Comparison of ENCODE assay signal across 20 cellular contexts in the genomic region with DNA sequence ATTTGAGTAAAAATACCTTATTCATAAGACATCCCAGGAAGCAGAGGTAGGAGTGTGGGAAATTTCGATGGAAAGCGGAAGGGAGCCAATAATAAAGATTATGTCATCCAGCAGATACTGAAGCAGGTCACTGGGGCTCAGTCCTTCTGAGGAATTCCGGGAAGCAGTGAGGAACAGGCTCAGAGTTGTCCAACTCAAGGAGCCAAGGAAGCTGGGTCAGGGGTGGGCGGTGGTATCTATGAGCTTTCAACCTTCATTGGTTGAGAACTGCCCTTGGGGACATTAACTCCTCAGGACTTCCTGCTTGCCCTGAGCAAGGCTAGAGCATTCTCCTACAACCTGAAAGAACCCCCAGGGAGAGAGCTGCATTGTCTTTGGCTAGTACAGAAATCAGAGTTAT.
DNase-seq lines count a peak whose midpoint lies in the region; ATAC-seq and TF ChIP-seq lines count a peak whose summit lies in the region.
"Had no signal": no experiment of that assay in that cellular context is flagged by ENCODE, and none has a peak within 500 bp of the region (broad histone marks: within the 10 kb centered on the region; RNA-seq: fewer than 3 reads in every experiment).

No MANE protein-coding gene starts in this region.

- no peaks in the 10 kb centered on the region for H3K4me1 ChIP-seq in gastroesophageal sphincter
- H3K4me1 ChIP-seq in left ventricle myocardium inferior, result peaks cover 30% of the 10 kb centered on the region
- no peaks in the 10 kb centered on the region for H3K4me1 ChIP-seq in parathyroid adenoma
- peaks cover 0 to 4% of the 10 kb centered on the region in 2 donors for H3K4me1 ChIP-seq in thyroid gland
- peaks cover 0 to 4% (median 0%) of the 10 kb centered on the region in 3 donors for H3K4me1 ChIP-seq in esophagus squamous epithelium
- H3K4me1 ChIP-seq: A549 had no signal

- H2AFZ ChIP-seq in parathyroid adenoma, result no peak overlapping the region

- H3K9ac ChIP-seq in parathyroid adenoma, result no peak overlapping the region
- H3K9ac ChIP-seq: KMS-11 had no signal

- in situ Hi-C loops in GM13977 (cut with MboI; ENCODE audit: low pct_unique_long_range_greater_than_20kb, low sequenced_read_pairs, unreplicated experiment), result no loop called here

- no peaks in the 10 kb centered on the region for H3K79me2 ChIP-seq in parathyroid adenoma

- H3K27me3 ChIP-seq in gastroesophageal sphincter (no peaks in the 10 kb centered on the region), left ventricle myocardium inferior (ENCODE audit: low read depth) (no peaks in the 10 kb centered on the region), parathyroid adenoma (ENCODE audit: control insufficient read depth, insufficient read depth, low read length) (no peaks in the 10 kb centered on the region), thyroid gland (no peaks in the 10 kb centered on the region), esophagus squamous epithelium (no peaks in the 10 kb centered on the region)

- no peak for TF ChIP-seq EP300 in gastroesophageal sphincter (IDR thresholded peaks at IDR 0.05)

- no peak overlapping the region for H3K4me2 ChIP-seq in parathyroid adenoma (ENCODE audit: low read length)
- H3K4me2 ChIP-seq: A549, KMS-11 had no signal

- no peak overlapping the region for H3K4me3 ChIP-seq in gastroesophageal sphincter
- H3K4me3 ChIP-seq in left ventricle myocardium inferior, result no peak overlapping the region
- no peak overlapping the region for H3K4me3 ChIP-seq in parathyroid adenoma (ENCODE audit: low read depth, low read length)
- H3K4me3 ChIP-seq in thyroid gland (replicated peaks in 1 of 3), result no peak overlapping the region
- H3K4me3 ChIP-seq in esophagus squamous epithelium, result no peak overlapping the region
- H3K4me3 ChIP-seq: A549 had no signal

- peak; percentile 68 for DNase-seq in left ventricle myocardium inferior
- no peak for DNase-seq in thyroid gland
- no peak for DNase-seq in GM13977 (ENCODE audit: low spot score)
- no peak for DNase-seq in UCSD-AML1 (lab: John Stamatoyannopoulos, UW; ENCODE audit: unreplicated experiment)
- DNase-seq in esophagus squamous epithelium (lab: John Stamatoyannopoulos, UW), result no peak
- DNase-seq: C1 segment of cervical spinal cord; CD4-positive, alpha-beta memory T cell; COR-L47; DMS53; MM.1S; NCI-H2029; NCI-H446 treated with DMSO at 0.1 percent for 48 hours; NCI-H526; RPMI8226; SHP77 treated with DMSO at 0.1 percent for 48 hours had no signal

- TF ChIP-seq CTCF in gastroesophageal sphincter (IDR thresholded peaks at IDR 0.05), result no peak
- no peak for TF ChIP-seq CTCF in left ventricle myocardium inferior (IDR thresholded peaks at IDR 0.05; ENCODE audit: borderline replicate concordance)
- no peak for TF ChIP-seq CTCF in parathyroid adenoma (IDR thresholded peaks at IDR 0.05)
- TF ChIP-seq CTCF in thyroid gland (IDR thresholded peaks at IDR 0.05), result no peak
- no peak for TF ChIP-seq CTCF in GM13977 (IDR thresholded peaks at IDR 0.05; ENCODE audit: extremely low read depth, insufficient read depth, missing control alignments)
- no peak for TF ChIP-seq CTCF in esophagus squamous epithelium (IDR thresholded peaks at IDR 0.05)

- no peaks in the 10 kb centered on the region for H3K36me3 ChIP-seq in gastroesophageal sphincter
- no peaks in the 10 kb centered on the region for H3K36me3 ChIP-seq in left ventricle myocardium inferior
- H3K36me3 ChIP-seq in parathyroid adenoma (ENCODE audit: control insufficient read depth, insufficient read depth, low read length), result no peaks in the 10 kb centered on the region
- H3K36me3 ChIP-seq in thyroid gland, result no peaks in the 10 kb centered on the region
- no peaks in the 10 kb centered on the region for H3K36me3 ChIP-seq in esophagus squamous epithelium

- 73 to 100% methylated on average over 3 to 4 of the region's 4 CpGs for WGBS in gastroesophageal sphincter (ENCODE audit: low coverage in 1 of 2), 2 donors
- 62 to 86% methylated on average over 4 of the region's 4 CpGs for WGBS in thyroid gland, 2 donors
- 64 to 73% methylated on average over 4 of the region's 4 CpGs for WGBS in esophagus squamous epithelium, 2 donors

- peak overlapping the region in 1 of 4 donors; percentile 39 for H3K27ac ChIP-seq in gastroesophageal sphincter
- H3K27ac ChIP-seq in left ventricle myocardium inferior (replicated peaks), result peak overlapping the region; percentile 89
- H3K27ac ChIP-seq in parathyroid adenoma, result peak overlapping the region; percentile 47
- H3K27ac ChIP-seq in thyroid gland, result peak overlapping the region in 2 of 3 donors; percentile 23 to 50
- H3K27ac ChIP-seq in esophagus squamous epithelium, result no peak overlapping the region
- H3K27ac ChIP-seq: A549, HL-60, KMS-11 had no signal

- TF ChIP-seq POLR2A in gastroesophageal sphincter (IDR thresholded peaks at IDR 0.05) (no peak), thyroid gland (IDR thresholded peaks at IDR 0.05) (no peak), esophagus squamous epithelium (IDR thresholded peaks at IDR 0.05) (no peak)

- intact Hi-C loops in left ventricle myocardium inferior (cut with micrococcal nuclease) (no loop called here), thyroid gland (cut with DNase I) (no loop called here), esophagus squamous epithelium (cut with DNase I) (no loop called here)

- peak; percentile 49 for ATAC-seq in gastroesophageal sphincter
- ATAC-seq: A549 had no signal

- no peaks in the 10 kb centered on the region for H3K9me3 ChIP-seq in gastroesophageal sphincter
- H3K9me3 ChIP-seq in left ventricle myocardium inferior (replicated peaks), result no peaks in the 10 kb centered on the region
- H3K9me3 ChIP-seq in parathyroid adenoma (ENCODE audit: control insufficient read depth, low read length), result no peaks in the 10 kb centered on the region
- H3K9me3 ChIP-seq in thyroid gland, result no peaks in the 10 kb centered on the region
- H3K9me3 ChIP-seq in esophagus squamous epithelium, result no peaks in the 10 kb centered on the region
- H3K9me3 ChIP-seq: A549 had no signal

Comparison
In these comparisons a context has a peak if more than half of its experiments do, and no peak if none do; other contexts are left out.
1. H3K27ac ChIP-seq: peak in left ventricle myocardium inferior (single experiment), parathyroid adenoma (single experiment) and thyroid gland (2 of 3); none in esophagus squamous epithelium (0 of 4).